Comparison of ENCODE assay signal across 1 cellular context in genomic region chrX:44989995-44990770, GRCh38.
A peak's percentile ranks its signal among the peaks of the same experiment; 100 is the strongest.
TF ChIP-seq lines count a peak whose summit lies in the region.

No MANE protein-coding gene starts in this region.

TF ChIP-seq in liver, 16 proteins besides CTCF, POLR2A, EP300 and RAD21 (continued from another document):
- TF ChIP-seq NR2F2 (IDR thresholded peaks at IDR 0.05), result no peak
- TF ChIP-seq FOXA1 (IDR thresholded peaks at IDR 0.05), result no peak
- no peak for TF ChIP-seq TAF1 (conservative IDR thresholded peaks at IDR 0.05)
- no peak for TF ChIP-seq HNF4G (IDR thresholded peaks at IDR 0.05)
- TF ChIP-seq JUND (IDR thresholded peaks at IDR 0.05), result peak in 1 of 2 donors; percentile 39
- peak; percentile 80 to 83 for TF ChIP-seq RXRA (IDR thresholded peaks at IDR 0.05)
- peak; percentile 44 for TF ChIP-seq REST (IDR thresholded peaks at IDR 0.05)
- TF ChIP-seq HNF4A (conservative IDR thresholded peaks at IDR 0.05), result peak; percentile 73 to 76
- no peak for TF ChIP-seq GABPA (IDR thresholded peaks at IDR 0.05 in 1 of 2, conservative IDR thresholded peaks at IDR 0.05 in 1 of 2)
- peak; percentile 55 for TF ChIP-seq YY1 (IDR thresholded peaks at IDR 0.05)
- TF ChIP-seq FOXA2 (IDR thresholded peaks at IDR 0.05), result peak; percentile 15
- TF ChIP-seq EGR1 (IDR thresholded peaks at IDR 0.05; ENCODE audit: low read depth in 2 of 2), result no peak
- peak; percentile 79 for TF ChIP-seq SP1 (IDR thresholded peaks at IDR 0.05)
